Comparison of ENCODE assay signal across 1 cellular context in the genomic region with DNA sequence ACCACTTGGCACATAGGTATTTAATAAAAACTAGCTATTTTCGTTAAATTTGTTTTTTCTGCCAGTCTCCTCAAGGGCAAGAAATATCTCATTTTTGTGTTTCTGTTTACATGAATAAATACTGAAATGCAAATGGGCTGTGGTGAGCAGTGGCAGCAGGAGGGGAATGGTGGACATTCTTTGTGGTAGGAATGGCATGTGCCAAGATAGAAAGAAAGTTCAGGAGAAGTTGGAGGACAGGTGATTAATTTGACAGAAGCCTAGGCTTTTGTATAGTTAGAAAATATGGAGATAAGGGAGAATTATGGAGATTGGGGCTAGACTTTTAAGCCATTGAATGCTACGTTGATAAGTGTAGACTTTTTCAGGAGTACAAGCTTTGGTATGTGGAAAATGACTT.
TF ChIP-seq lines count a peak whose summit lies in the region.

No MANE protein-coding gene starts in this region.

TF ChIP-seq in WTC11, 78 proteins besides CTCF, POLR2A, EP300 and RAD21 (continued from another document):
- TF ChIP-seq ARID4B (CRISPR knock-in tag; IDR thresholded peaks at IDR 0.05; ENCODE audit: borderline replicate concordance): no peak
- TF ChIP-seq ETV6 (CRISPR knock-in tag; IDR thresholded peaks at IDR 0.05): no peak
- TF ChIP-seq MYBL2 (CRISPR knock-in tag; IDR thresholded peaks at IDR 0.05): no peak
- TF ChIP-seq, protein P1, sequence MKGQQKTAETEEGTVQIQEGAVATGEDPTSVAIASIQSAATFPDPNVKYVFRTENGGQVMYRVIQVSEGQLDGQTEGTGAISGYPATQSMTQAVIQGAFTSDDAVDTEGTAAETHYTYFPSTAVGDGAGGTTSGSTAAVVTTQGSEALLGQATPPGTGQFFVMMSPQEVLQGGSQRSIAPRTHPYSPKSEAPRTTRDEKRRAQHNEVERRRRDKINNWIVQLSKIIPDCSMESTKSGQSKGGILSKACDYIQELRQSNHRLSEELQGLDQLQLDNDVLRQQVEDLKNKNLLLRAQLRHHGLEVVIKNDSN (CRISPR knock-in tag; IDR thresholded peaks at IDR 0.05): no peak
- no peak for TF ChIP-seq FOXP4 (CRISPR knock-in tag; IDR thresholded peaks at IDR 0.05)
- no peak for TF ChIP-seq ZBTB21 (CRISPR knock-in tag; IDR thresholded peaks at IDR 0.05; ENCODE audit: borderline replicate concordance)
